8 cellular contexts compared by ENCODE assay signal in genomic region chr19:6737873-6738725, GRCh38. TPM values are rescaled to one million over a fixed set of nuclear protein-coding genes. Genes with fewer than 3 reads are reported as not detected.
DNase-seq lines count a peak whose midpoint lies in the region; ATAC-seq and TF ChIP-seq lines count a peak whose summit lies in the region.

No MANE protein-coding gene starts in this region.

- peak overlapping the region; percentile 92 for H3K4me2 ChIP-seq in OCI-LY3 (ENCODE audit: low read length)

- no peaks in the 10 kb centered on the region for H3K27me3 ChIP-seq in OCI-LY3 (ENCODE audit: low read depth, low read length)
- H3K27me3 ChIP-seq in muscle layer of duodenum (ENCODE audit: low read depth, low read length): no peaks in the 10 kb centered on the region

- peak; percentile 71 for DNase-seq in DMS53 (lab: John Stamatoyannopoulos, UW)
- peak; percentile 83 for DNase-seq in activated CD8-positive, alpha-beta memory T cell treated with anti-CD3 and anti-CD28 coated beads, Interleukin-2, amount 50 U/mL, for 48 hours
- DNase-seq in epithelial cell of proximal tubule (ENCODE audit: low read depth): no peak
- peak; percentile 75 for DNase-seq in stimulated activated naive B cell treated with anti-CD40 and anti-IgM and Interleukin-4, amounts not matched to agents 10 μg/mL and 1 μg/mL and 100 μg/mL, for 72 hours
- no peak for DNase-seq in NCI-H2107 treated with DMSO at 0.1 percent for 48 hours (lab: John Stamatoyannopoulos, UW; ENCODE audit: unreplicated experiment)

- peaks cover 31% of the 10 kb centered on the region for H3K4me1 ChIP-seq in OCI-LY3 (ENCODE audit: low read length)
- peaks cover 15 to 41% of the 10 kb centered on the region in 2 donors for H3K4me1 ChIP-seq in muscle layer of duodenum (ENCODE audit: control insufficient read depth in 1 of 2, insufficient read depth in 2 of 2, low read length in 2 of 2)

- TF ChIP-seq CTCF in OCI-LY3 (IDR thresholded peaks at IDR 0.05; ENCODE audit: low read depth, low read length) (peak; percentile 96), epithelial cell of proximal tubule (conservative IDR thresholded peaks at IDR 0.05; ENCODE audit: low read depth, low read length) (peak; percentile 86)

- peaks cover 16 to 31% of the 10 kb centered on the region in 2 donors for H3K36me3 Mint-ChIP-seq in stimulated activated naive B cell treated with anti-CD40 and anti-IgM and Interleukin-4, amounts not matched to agents 10 μg/mL and 1 μg/mL and 100 μg/mL, for 72 hours

- H3K9ac ChIP-seq in OCI-LY3 (ENCODE audit: low read length): peak overlapping the region; percentile 78

- H2AFZ ChIP-seq in OCI-LY3 (ENCODE audit: low read depth, low read length): peak overlapping the region; percentile 35

- no peaks in the 10 kb centered on the region for H3K9me3 ChIP-seq in OCI-LY3 (ENCODE audit: insufficient read depth, low read length)
- no peaks in the 10 kb centered on the region for H3K9me3 ChIP-seq in muscle layer of duodenum (ENCODE audit: control insufficient read depth in 1 of 2, low read length in 2 of 2)

- H3K36me3 ChIP-seq in OCI-LY3 (replicated peaks; ENCODE audit: low read depth, low read length): peaks cover 21% of the 10 kb centered on the region
- H3K36me3 ChIP-seq in muscle layer of duodenum (ENCODE audit: control insufficient read depth in 1 of 2, insufficient read depth in 2 of 2, low read length in 2 of 2): peaks cover 5 to 13% of the 10 kb centered on the region in 2 donors

- peak; percentile 0 for ATAC-seq in HG03025 (IDR thresholded peaks at IDR 0.05; ENCODE audit: low FRiP score, unreplicated experiment)
- ATAC-seq in stimulated activated naive B cell treated with anti-CD40 and anti-IgM and Interleukin-4, amounts not matched to agents 10 μg/mL and 1 μg/mL and 100 μg/mL, for 72 hours (replicated peaks): peak; percentile 24 to 25

- peak overlapping the region; percentile 82 for H3K27ac ChIP-seq in OCI-LY3 (ENCODE audit: low read length)
- peak overlapping the region; percentile 91 for H3K27ac ChIP-seq in muscle layer of duodenum (ENCODE audit: low read length)

- no peaks in the 10 kb centered on the region for H3K27me3 Mint-ChIP-seq in stimulated activated naive B cell treated with anti-CD40 and anti-IgM and Interleukin-4, amounts not matched to agents 10 μg/mL and 1 μg/mL and 100 μg/mL, for 72 hours

- peaks cover 33 to 52% of the 10 kb centered on the region in 2 donors for H3K4me1 Mint-ChIP-seq in stimulated activated naive B cell treated with anti-CD40 and anti-IgM and Interleukin-4, amounts not matched to agents 10 μg/mL and 1 μg/mL and 100 μg/mL, for 72 hours

- no peaks in the 10 kb centered on the region for H3K9me3 Mint-ChIP-seq in stimulated activated naive B cell treated with anti-CD40 and anti-IgM and Interleukin-4, amounts not matched to agents 10 μg/mL and 1 μg/mL and 100 μg/mL, for 72 hours

- H3K4me3 Mint-ChIP-seq in stimulated activated naive B cell treated with anti-CD40 and anti-IgM and Interleukin-4, amounts not matched to agents 10 μg/mL and 1 μg/mL and 100 μg/mL, for 72 hours: peak overlapping the region; percentile 89 to 90

- peak overlapping the region; percentile 98 for H3K27ac Mint-ChIP-seq in stimulated activated naive B cell treated with anti-CD40 and anti-IgM and Interleukin-4, amounts not matched to agents 10 μg/mL and 1 μg/mL and 100 μg/mL, for 72 hours

- H4K20me1 ChIP-seq in OCI-LY3 (ENCODE audit: insufficient read depth, low read length): peaks cover 16% of the 10 kb centered on the region

- H3K4me3 ChIP-seq in OCI-LY3 (ENCODE audit: low read length): peak overlapping the region; percentile 78
- peak overlapping the region; percentile 32 for H3K4me3 ChIP-seq in epithelial cell of proximal tubule (ENCODE audit: low read depth, low read length)
- H3K4me3 ChIP-seq in muscle layer of duodenum (ENCODE audit: low read depth in 1 of 2, low read length in 2 of 2): peak overlapping the region; percentile 59 to 93

- peaks cover 52% of the 10 kb centered on the region for H3K79me2 ChIP-seq in OCI-LY3 (ENCODE audit: low read length)

RNA-seq across cellular contexts. Expression of gene GPR108, which starts 0.7 kb away (rescaled TPM):
- total RNA-seq in epithelial cell of proximal tubule: 29.3 and 58.2 TPM in 2 replicates

RNA-seq across cellular contexts. Expression of gene TRIP10, which starts 1.4 kb away (rescaled TPM):
- total RNA-seq in epithelial cell of proximal tubule: 43.5 and 62.4 TPM in 2 replicates

RNA-seq across cellular contexts. Expression of gene C3, which starts 17.6 kb away (rescaled TPM):
- 10.0 and 16.1 TPM in 2 replicates for total RNA-seq in epithelial cell of proximal tubule

RNA-seq across cellular contexts. Expression of gene SH2D3A, which starts 29.1 kb away (rescaled TPM):
- 26.6 and 27.6 TPM in 2 replicates for total RNA-seq in epithelial cell of proximal tubule

RNA-seq across cellular contexts. Expression of gene VAV1, which starts 34.4 kb away (rescaled TPM):
- total RNA-seq in epithelial cell of proximal tubule: 1.3 and 1.4 TPM in 2 replicates

Comparison
In these comparisons a context has a peak if more than half of its experiments do, and no peak if none do; other contexts are left out.
1. DNase-seq: peak in DMS53 (single experiment), activated CD8-positive, alpha-beta memory T cell treated with anti-CD3 and anti-CD28 coated beads, Interleukin-2, amount 50 U/mL, for 48 hours (single experiment) and stimulated activated naive B cell treated with anti-CD40 and anti-IgM and Interleukin-4, amounts not matched to agents 10 μg/mL and 1 μg/mL and 100 μg/mL, for 72 hours (single experiment); none in epithelial cell of proximal tubule (single experiment) and NCI-H2107 treated with DMSO at 0.1 percent for 48 hours (single experiment).
2. Peak in every context shown above with its lines, with median percentiles within 50 percentile points of each other: H3K4me3 ChIP-seq.